ENCODE assay signal across 16 cellular contexts in genomic region chr17:29240477-29240876, GRCh38. TPM values are rescaled to one million over a fixed set of nuclear protein-coding genes. Genes with fewer than 3 reads are reported as not detected.
DNase-seq lines count a peak whose midpoint lies in the region; ATAC-seq and TF ChIP-seq lines count a peak whose summit lies in the region.
"Had no signal": no experiment of that assay in that cellular context is flagged by ENCODE, and none has a peak within 500 bp of the region (broad histone marks: within the 10 kb centered on the region; RNA-seq: fewer than 3 reads in every experiment).

No MANE protein-coding gene starts in this region.

- H3K36me3 ChIP-seq in BLaER1: no peaks in the 10 kb centered on the region
- no peaks in the 10 kb centered on the region for H3K36me3 ChIP-seq in suprapubic skin
- H3K36me3 ChIP-seq: SJCRH30, WERI-Rb-1 had no signal

- H3K27me3 Mint-ChIP-seq in neural crest cell (ENCODE audit: low read depth): no peaks in the 10 kb centered on the region
- H3K27me3 Mint-ChIP-seq: naive thymus-derived CD8-positive, alpha-beta T cell had no signal

- TF ChIP-seq EP300 in suprapubic skin (IDR thresholded peaks at IDR 0.05): no peak

- no peaks in the 10 kb centered on the region for H3K9me3 ChIP-seq in BLaER1
- H3K9me3 ChIP-seq in suprapubic skin: no peaks in the 10 kb centered on the region
- H3K9me3 ChIP-seq: SJCRH30 had no signal

- no peak for ATAC-seq in GM21528 (IDR thresholded peaks at IDR 0.05; ENCODE audit: low FRiP score, unreplicated experiment)
- no peak for ATAC-seq in GM21367 (IDR thresholded peaks at IDR 0.05; ENCODE audit: unreplicated experiment)
- ATAC-seq: naive thymus-derived CD8-positive, alpha-beta T cell had no signal

- peak overlapping the region; percentile 96 for H3K27ac Mint-ChIP-seq in neural crest cell (ENCODE audit: unreplicated experiment)

- H3K4me1 Mint-ChIP-seq in neural crest cell: peaks cover 37% of the 10 kb centered on the region

- no peaks in the 10 kb centered on the region for H3K36me3 Mint-ChIP-seq in neural crest cell (ENCODE audit: low read depth)

- no peaks in the 10 kb centered on the region for H3K9me3 Mint-ChIP-seq in neural crest cell
- H3K9me3 Mint-ChIP-seq: naive thymus-derived CD8-positive, alpha-beta T cell had no signal

- DNase-seq in M059J (ENCODE audit: low read depth) (peak; percentile 38), coronary artery (ENCODE audit: low spot score) (no peak), neural crest cell (ENCODE audit: low read depth, low spot score) (no peak), SHP77 treated with DMSO at 0.1 percent for 48 hours (lab: John Stamatoyannopoulos, UW) (no peak), suprapubic skin (ENCODE audit: low spot score in 2 of 2) (no peak)
- DNase-seq: activated T-cell treated with anti-CD3 and anti-CD28 coated beads, Interleukin-2, amount 50 U/mL, for 1 hour; naive thymus-derived CD8-positive, alpha-beta T cell; NCI-H1092; NCI-H526; stimulated activated CD4-positive, alpha-beta T cell treated with anti-CD3 and anti-CD28 coated beads, Interleukin-12 subunit alpha, Interleukin-12 subunit beta, amount 100 ng/mL, for 4 hours; WERI-Rb-1 had no signal

- no peak overlapping the region for H3K4me3 ChIP-seq in BLaER1
- no peak overlapping the region for H3K4me3 ChIP-seq in coronary artery
- no peak overlapping the region for H3K4me3 ChIP-seq in suprapubic skin
- H3K4me3 ChIP-seq: SJCRH30 had no signal

- H3K4me3 Mint-ChIP-seq in neural crest cell: no peak overlapping the region
- H3K4me3 Mint-ChIP-seq: naive thymus-derived CD8-positive, alpha-beta T cell had no signal

- no peaks in the 10 kb centered on the region for H4K20me1 ChIP-seq in BLaER1

- TF ChIP-seq POLR2A in suprapubic skin (IDR thresholded peaks at IDR 0.05): no peak

- peak overlapping the region; percentile 19; the same call in 1 of the 2 replicates for H3K27ac ChIP-seq in BLaER1
- H3K27ac ChIP-seq in coronary artery: peak overlapping the region; percentile 38 to 74
- H3K27ac ChIP-seq in suprapubic skin: no peak overlapping the region
- H3K27ac ChIP-seq: SJCRH30, WERI-Rb-1 had no signal

- WGBS in suprapubic skin: 57% methylated on average over 2 of the region's 2 CpGs

- TF ChIP-seq CTCF in coronary artery (IDR thresholded peaks at IDR 0.05): no peak
- no peak for TF ChIP-seq CTCF in neural crest cell (conservative IDR thresholded peaks at IDR 0.05)
- no peak for TF ChIP-seq CTCF in suprapubic skin (IDR thresholded peaks at IDR 0.05)

- H3K4me2 ChIP-seq in BLaER1: peak overlapping the region; percentile 13; the same call in 1 of the 2 replicates

- H3K4me1 ChIP-seq in BLaER1 (peaks cover 32% of the 10 kb centered on the region), suprapubic skin (peaks cover 24% of the 10 kb centered on the region)
- H3K4me1 ChIP-seq: SJCRH30 had no signal

- H3K9ac ChIP-seq in BLaER1: no peak overlapping the region

- H3K27me3 ChIP-seq in BLaER1 (no peaks in the 10 kb centered on the region), suprapubic skin (no peaks in the 10 kb centered on the region)
- H3K27me3 ChIP-seq: SJCRH30 had no signal

RNA-seq across cellular contexts. Expression of gene CRYBA1, which starts 6.2 kb away (rescaled TPM):
- not detected in 2 replicates for total RNA-seq in M059J (2014; rRNA removed; shearing (Covaris generic))
- total RNA-seq in neural crest cell (1.9 and 2.4 TPM in 2 replicates), suprapubic skin (not detected)
- total RNA-seq: bronchial epithelial cell; naive thymus-derived CD8-positive, alpha-beta T cell; SJCRH30 had no signal

RNA-seq across cellular contexts. Expression of gene NUFIP2, which starts 53.5 kb away (rescaled TPM):
- total RNA-seq in M059J (2014; rRNA removed; shearing (Covaris generic)): 29.7 and 40.6 TPM in 2 replicates
- 61.7 and 72.1 TPM in 2 replicates for total RNA-seq in neural crest cell
- 10 to 100 TPM; 31.0 to 36.4 (median 35.6) TPM for total RNA-seq in suprapubic skin
